9 cellular contexts compared by ENCODE assay signal in the genomic region with DNA sequence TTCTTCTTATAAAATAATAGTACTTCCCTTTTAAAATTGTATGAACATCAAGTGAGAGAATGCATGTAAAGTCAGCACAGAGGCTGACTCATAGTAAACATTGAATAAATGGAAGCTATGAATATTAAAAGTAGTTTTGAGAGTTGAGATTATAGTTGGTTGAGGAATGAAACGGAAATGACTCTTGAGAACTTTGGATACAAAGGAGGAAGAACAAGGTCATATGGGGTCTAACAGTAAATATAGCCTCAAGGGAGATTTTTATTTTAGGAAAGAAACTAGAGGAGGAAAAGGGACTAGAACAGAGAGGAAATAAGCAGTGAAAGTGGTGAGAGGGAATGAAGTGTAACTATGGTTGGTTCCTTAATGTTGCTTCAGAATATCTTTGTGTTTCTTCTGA.
A peak's percentile ranks its signal among the peaks of the same experiment; 100 is the strongest.
DNase-seq lines count a peak whose midpoint lies in the region; ATAC-seq and TF ChIP-seq lines count a peak whose summit lies in the region.
"Had no signal": no experiment of that assay in that cellular context is flagged by ENCODE, and none has a peak within 500 bp of the region (broad histone marks: within the 10 kb centered on the region; RNA-seq: fewer than 3 reads in every experiment).

No MANE protein-coding gene starts in this region.

- no peaks in the 10 kb centered on the region for H3K9me3 ChIP-seq in left lung
- no peaks in the 10 kb centered on the region for H3K9me3 ChIP-seq in body of pancreas

- H3K4me3 ChIP-seq in astrocyte of the spinal cord (ENCODE audit: low read depth, low read length) (no peak overlapping the region), left lung (no peak overlapping the region), body of pancreas (no peak overlapping the region)

- DNase-seq in AG08395 (ENCODE audit: low spot score) (peak; percentile 10), astrocyte of the spinal cord (ENCODE audit: low read depth, low spot score) (peak; percentile 37), left lung (no peak), body of pancreas (no peak)
- no peak for DNase-seq in activated naive CD4-positive, alpha-beta T cell treated with Interleukin-2 at 50 U/mL for 16 hours
- DNase-seq in activated T-cell treated with anti-CD3 and anti-CD28 coated beads, Interleukin-2, amount 50 U/mL, for 48 hours = no peak
- DNase-seq: NCI-H2171 had no signal

- H3K27ac ChIP-seq in left lung = peak overlapping the region; percentile 65 to 76
- peak overlapping the region in 2 of 4 donors; percentile 41 to 61 for H3K27ac ChIP-seq in body of pancreas

- H3K36me3 ChIP-seq in left lung (peaks cover 0 to 8% of the 10 kb centered on the region in 2 donors), body of pancreas (replicated peaks in 1 of 2; ENCODE audit: insufficient read depth in 1 of 2, low read depth in 2 of 2) (peaks cover 0 to 2% of the 10 kb centered on the region in 2 donors)

- ATAC-seq in HG02852 (IDR thresholded peaks at IDR 0.05; ENCODE audit: unreplicated experiment) (peak; percentile 47), left lung (peak; percentile 86), HG03571 (IDR thresholded peaks at IDR 0.05; ENCODE audit: unreplicated experiment) (no peak), body of pancreas (no peak)

- intact Hi-C loops in left lung (cut with DNase I) (no loop called here), body of pancreas (cut with DNase I) (no loop called here)

- WGBS in body of pancreas, 2 donors = 56% methylated on average over 1 of the region's 1 CpG

- no peak for TF ChIP-seq POLR2A in body of pancreas (IDR thresholded peaks at IDR 0.05)

- H3K4me1 ChIP-seq in left lung (peaks cover 23 to 67% of the 10 kb centered on the region in 2 donors), body of pancreas (peaks cover 36% of the 10 kb centered on the region)

- TF ChIP-seq CTCF in astrocyte of the spinal cord (IDR thresholded peaks at IDR 0.05; ENCODE audit: low read depth, low read length) (no peak), left lung (IDR thresholded peaks at IDR 0.05) (no peak), body of pancreas (IDR thresholded peaks at IDR 0.05) (no peak)

- in situ Hi-C loops in astrocyte of the spinal cord (cut with HindIII; ENCODE audit: low sequenced_read_pairs) = no loop called here

- no peaks in the 10 kb centered on the region for H3K27me3 ChIP-seq in left lung
- H3K27me3 ChIP-seq in body of pancreas = no peaks in the 10 kb centered on the region

Comparison
In these comparisons a context has a peak if more than half of its experiments do, and no peak if none do; other contexts are left out.
1. DNase-seq: peak in AG08395 (single experiment) and astrocyte of the spinal cord (single experiment); none in left lung (0 of 2), activated naive CD4-positive, alpha-beta T cell treated with Interleukin-2 at 50 U/mL for 16 hours (single experiment), activated T-cell treated with anti-CD3 and anti-CD28 coated beads, Interleukin-2, amount 50 U/mL, for 48 hours (0 of 2) and body of pancreas (0 of 4).
2. ATAC-seq: peak in HG02852 (single experiment) and left lung (single experiment); none in HG03571 (single experiment) and body of pancreas (single experiment).